15 cellular contexts compared by ENCODE assay signal in the genomic region with DNA sequence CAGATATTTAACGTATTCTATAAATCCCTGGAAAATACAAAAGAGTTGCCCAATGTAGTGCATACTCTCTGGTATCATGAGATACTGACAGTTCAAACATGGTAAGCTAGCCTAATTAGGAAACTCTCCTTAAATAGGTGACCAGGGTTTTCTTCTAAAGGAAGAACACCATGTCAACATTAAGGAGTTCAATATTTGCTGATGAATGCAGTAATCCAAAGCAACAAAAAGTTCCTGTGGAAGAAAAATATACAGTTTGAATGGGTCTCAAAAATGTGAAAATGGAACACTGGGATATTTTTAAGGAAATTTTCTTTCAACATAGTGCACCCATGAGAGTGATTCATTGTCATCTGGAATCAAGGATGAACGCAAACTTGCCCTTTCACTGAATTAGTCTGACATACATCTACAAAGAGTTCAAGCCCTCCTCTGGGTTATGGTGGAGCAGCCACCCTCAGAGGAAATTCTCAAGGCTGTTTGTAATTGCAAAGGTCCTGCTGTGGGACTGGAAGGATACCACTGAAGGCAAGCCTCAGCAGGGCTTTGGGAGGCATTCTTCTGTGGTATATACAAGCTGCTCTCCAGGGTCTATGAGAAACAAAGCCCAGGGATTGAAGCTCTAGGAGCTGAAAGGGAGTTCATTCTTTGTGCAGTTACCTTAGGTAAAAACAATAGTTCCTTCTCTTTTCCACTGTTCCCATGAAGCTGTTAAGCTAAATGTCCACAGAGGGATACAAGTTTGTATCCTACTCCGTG.
"Had no signal": no experiment of that assay in that cellular context is flagged by ENCODE, and none has a peak within 500 bp of the region (broad histone marks: within the 10 kb centered on the region; RNA-seq: fewer than 3 reads in every experiment).

No MANE protein-coding gene starts in this region.

- H3K27me3 Mint-ChIP-seq: stimulated activated memory B cell treated with anti-CD40 and anti-IgM and Interleukin-4, amounts not matched to agents 10 μg/mL and 1 μg/mL and 100 μg/mL, for 72 hours had no signal

- H3K4me1 ChIP-seq: transverse colon had no signal

- H3K9me3 Mint-ChIP-seq: nephron progenitor cell; stimulated activated memory B cell treated with anti-CD40 and anti-IgM and Interleukin-4, amounts not matched to agents 10 μg/mL and 1 μg/mL and 100 μg/mL, for 72 hours; T-helper 1 cell treated with Interleukin-12 subunit alpha and Interleukin-12 subunit beta and Interleukin-4 antibody, amounts not matched to agents 30 μg/mL and 1 μg/mL, for 36 hours had no signal

- H3K27ac ChIP-seq: hepatocyte, transverse colon had no signal

- H3K36me3 ChIP-seq: transverse colon had no signal

- H3K9me3 ChIP-seq: transverse colon had no signal

- H3K4me1 Mint-ChIP-seq: activated naive CD4-positive, alpha-beta T cell treated with anti-CD3 and anti-CD28 coated beads, Interleukin-2, amount 50 U/mL, for 24 hours; stimulated activated memory B cell treated with anti-CD40 and anti-IgM and Interleukin-4, amounts not matched to agents 10 μg/mL and 1 μg/mL and 100 μg/mL, for 72 hours had no signal

- ATAC-seq: left ventricle myocardium superior; stimulated activated memory B cell treated with anti-CD40 and anti-IgM and Interleukin-4, amounts not matched to agents 10 μg/mL and 1 μg/mL and 100 μg/mL, for 72 hours had no signal

- DNase-seq: activated CD4-positive, alpha-beta T cell treated with anti-CD3 and anti-CD28 coated beads, Interleukin-2, amount 50 U/mL, for 4 hours; activated T-cell treated with anti-CD3 and anti-CD28 coated beads, Interleukin-2, amount 50 U/mL, for 1 hour; amygdala; cerebellar nuclear complex; dermis blood vessel endothelial cell; kidney; left ventricle myocardium superior; nephron progenitor cell; stimulated activated CD4-positive, alpha-beta T cell treated with anti-CD3 and anti-CD28 coated beads, Interleukin-1b, Interleukin-23, amount 100 ng/mL, for 48 hours; transverse colon had no signal

- H3K27ac Mint-ChIP-seq: activated naive CD4-positive, alpha-beta T cell treated with anti-CD3 and anti-CD28 coated beads, Interleukin-2, amount 50 U/mL, for 24 hours; nephron progenitor cell; stimulated activated memory B cell treated with anti-CD40 and anti-IgM and Interleukin-4, amounts not matched to agents 10 μg/mL and 1 μg/mL and 100 μg/mL, for 72 hours; T-helper 1 cell treated with Interleukin-12 subunit alpha and Interleukin-12 subunit beta and Interleukin-4 antibody, amounts not matched to agents 30 μg/mL and 1 μg/mL, for 36 hours had no signal

- H3K36me3 Mint-ChIP-seq: activated naive CD4-positive, alpha-beta T cell treated with anti-CD3 and anti-CD28 coated beads, Interleukin-2, amount 50 U/mL, for 24 hours; stimulated activated memory B cell treated with anti-CD40 and anti-IgM and Interleukin-4, amounts not matched to agents 10 μg/mL and 1 μg/mL and 100 μg/mL, for 72 hours had no signal

- H3K27me3 ChIP-seq: hepatocyte, transverse colon had no signal

- H3K4me3 Mint-ChIP-seq: activated naive CD4-positive, alpha-beta T cell treated with anti-CD3 and anti-CD28 coated beads, Interleukin-2, amount 50 U/mL, for 24 hours; nephron progenitor cell; stimulated activated memory B cell treated with anti-CD40 and anti-IgM and Interleukin-4, amounts not matched to agents 10 μg/mL and 1 μg/mL and 100 μg/mL, for 72 hours; T-helper 1 cell treated with Interleukin-12 subunit alpha and Interleukin-12 subunit beta and Interleukin-4 antibody, amounts not matched to agents 30 μg/mL and 1 μg/mL, for 36 hours had no signal

- H3K4me3 ChIP-seq: hepatocyte, smooth muscle cell, transverse colon had no signal
